ENCODE assay signal across 8 cellular contexts in the genomic region with DNA sequence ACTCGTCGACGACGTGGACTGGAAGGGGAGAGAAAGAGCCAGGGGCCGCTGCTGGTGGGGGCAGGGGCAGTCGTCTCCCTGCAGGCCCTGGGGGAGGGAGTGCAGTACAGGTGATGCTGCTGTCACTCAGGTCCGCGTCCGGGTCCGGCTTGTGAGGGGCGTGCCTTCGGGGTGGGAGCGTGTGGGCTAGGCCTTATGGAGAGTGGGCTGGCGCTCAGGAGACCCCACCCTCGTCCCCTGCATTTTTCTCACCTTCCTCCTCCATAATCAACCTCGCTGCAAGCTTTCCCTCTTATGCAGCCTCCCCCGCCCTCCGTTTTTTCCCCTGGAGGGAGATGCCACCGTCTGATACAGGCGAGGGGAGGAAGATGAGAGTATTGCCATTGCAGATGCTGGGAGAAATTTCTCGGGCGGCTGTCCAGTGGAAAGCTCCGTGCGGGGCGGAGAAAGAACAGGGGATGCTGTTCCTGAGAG. TPM values are rescaled to one million over a fixed set of nuclear protein-coding genes. Genes with fewer than 3 reads are reported as not detected.
A peak's percentile ranks its signal among the peaks of the same experiment; 100 is the strongest.
DNase-seq lines count a peak whose midpoint lies in the region; ATAC-seq and TF ChIP-seq lines count a peak whose summit lies in the region.

No MANE protein-coding gene starts in this region.

- H3K27me3 ChIP-seq in liver (ENCODE audit: control insufficient read depth in 4 of 4, insufficient read depth in 4 of 4, low read length in 3 of 4): no peaks in the 10 kb centered on the region

- H3K27ac ChIP-seq in cingulate gyrus (ENCODE audit: low read depth, low read length): peak overlapping the region; percentile 91
- peak overlapping the region; percentile 93 to 94 for H3K27ac ChIP-seq in liver (ENCODE audit: low read depth in 1 of 2, low read length in 2 of 2)

- peak; percentile 49 for ATAC-seq in GM18511 (IDR thresholded peaks at IDR 0.05; ENCODE audit: unreplicated experiment)
- ATAC-seq in HG03045 (IDR thresholded peaks at IDR 0.05; ENCODE audit: unreplicated experiment): peak; percentile 41

- H3K36me3 ChIP-seq in liver (ENCODE audit: control insufficient read depth in 4 of 4, insufficient read depth in 3 of 4, low read depth in 1 of 4, low read length in 3 of 4): no peaks in the 10 kb centered on the region

- peak overlapping the region; percentile 69 to 97 (median 80) for H3K4me3 ChIP-seq in liver (ENCODE audit: low read depth in 1 of 3, low read length in 3 of 3)

- TF ChIP-seq RAD21 in liver (IDR thresholded peaks at IDR 0.05): no peak

- peak overlapping the region; percentile 73 to 75 for H3K9ac ChIP-seq in liver (ENCODE audit: low read depth in 1 of 2, low read length in 2 of 2)

- under 1% methylated on average over 25 of the region's 25 CpGs for WGBS in liver

- DNase-seq in 8988T (peak; percentile 66), NCI-H2171 treated with DMSO at 0.1 percent for 48 hours (lab: John Stamatoyannopoulos, UW) (peak; percentile 74)
- peak; percentile 63 for DNase-seq in activated CD4-positive, CD25-positive, alpha-beta regulatory T cell treated with anti-CD3 and anti-CD28 coated beads, Interleukin-2, amount 50 U/mL, for 72 hours
- peak; percentile 14 to 18 (median 17) for DNase-seq in stimulated activated CD4-positive, alpha-beta T cell treated with anti-CD3 and anti-CD28 coated beads, TNF-alpha, amount 100 ng/mL, for 4 hours (ENCODE audit: low read depth in 3 of 3)

- no peaks in the 10 kb centered on the region for H3K9me3 ChIP-seq in liver (ENCODE audit: control insufficient read depth in 4 of 4, low read length in 3 of 4)

- peaks cover 7 to 36% (median 30%) of the 10 kb centered on the region in 4 donors for H3K4me1 ChIP-seq in liver (ENCODE audit: control insufficient read depth in 4 of 4, insufficient read depth in 4 of 4, low read length in 3 of 4)

- TF ChIP-seq CTCF in liver (IDR thresholded peaks at IDR 0.05; ENCODE audit: low read depth, low read length, missing input control): no peak

TF ChIP-seq in liver, 16 proteins besides CTCF, POLR2A, EP300 and RAD21:
- TF ChIP-seq, protein P1, sequence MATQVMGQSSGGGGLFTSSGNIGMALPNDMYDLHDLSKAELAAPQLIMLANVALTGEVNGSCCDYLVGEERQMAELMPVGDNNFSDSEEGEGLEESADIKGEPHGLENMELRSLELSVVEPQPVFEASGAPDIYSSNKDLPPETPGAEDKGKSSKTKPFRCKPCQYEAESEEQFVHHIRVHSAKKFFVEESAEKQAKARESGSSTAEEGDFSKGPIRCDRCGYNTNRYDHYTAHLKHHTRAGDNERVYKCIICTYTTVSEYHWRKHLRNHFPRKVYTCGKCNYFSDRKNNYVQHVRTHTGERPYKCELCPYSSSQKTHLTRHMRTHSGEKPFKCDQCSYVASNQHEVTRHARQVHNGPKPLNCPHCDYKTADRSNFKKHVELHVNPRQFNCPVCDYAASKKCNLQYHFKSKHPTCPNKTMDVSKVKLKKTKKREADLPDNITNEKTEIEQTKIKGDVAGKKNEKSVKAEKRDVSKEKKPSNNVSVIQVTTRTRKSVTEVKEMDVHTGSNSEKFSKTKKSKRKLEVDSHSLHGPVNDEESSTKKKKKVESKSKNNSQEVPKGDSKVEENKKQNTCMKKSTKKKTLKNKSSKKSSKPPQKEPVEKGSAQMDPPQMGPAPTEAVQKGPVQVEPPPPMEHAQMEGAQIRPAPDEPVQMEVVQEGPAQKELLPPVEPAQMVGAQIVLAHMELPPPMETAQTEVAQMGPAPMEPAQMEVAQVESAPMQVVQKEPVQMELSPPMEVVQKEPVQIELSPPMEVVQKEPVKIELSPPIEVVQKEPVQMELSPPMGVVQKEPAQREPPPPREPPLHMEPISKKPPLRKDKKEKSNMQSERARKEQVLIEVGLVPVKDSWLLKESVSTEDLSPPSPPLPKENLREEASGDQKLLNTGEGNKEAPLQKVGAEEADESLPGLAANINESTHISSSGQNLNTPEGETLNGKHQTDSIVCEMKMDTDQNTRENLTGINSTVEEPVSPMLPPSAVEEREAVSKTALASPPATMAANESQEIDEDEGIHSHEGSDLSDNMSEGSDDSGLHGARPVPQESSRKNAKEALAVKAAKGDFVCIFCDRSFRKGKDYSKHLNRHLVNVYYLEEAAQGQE (IDR thresholded peaks at IDR 0.05): peak; percentile 65
- TF ChIP-seq YY1 (IDR thresholded peaks at IDR 0.05): no peak
- TF ChIP-seq FOXA1 (IDR thresholded peaks at IDR 0.05): no peak
- TF ChIP-seq SP1 (IDR thresholded peaks at IDR 0.05): no peak

RNA-seq across cellular contexts. Expression of gene PCMT1, which starts 0.6 kb away (rescaled TPM):
- 10 to 100 TPM; 72.7 to 77.2 TPM for total RNA-seq in liver
- 10 to 100 TPM; 56.8 to 78.8 TPM for polyA plus RNA-seq in liver

RNA-seq across cellular contexts. Expression of gene NUP43, which starts 3.8 kb away (rescaled TPM):
- 10 to 100 TPM; 16.2 to 18.5 TPM for total RNA-seq in liver
- polyA plus RNA-seq in liver: 1 to 10 TPM; 3.2 to 4.6 TPM

RNA-seq across cellular contexts. Expression of gene LATS1, which starts 32.3 kb away (rescaled TPM):
- 1 to 10 TPM; 8.3 to 9.2 TPM for total RNA-seq in liver
- 1 to 10 TPM; 2.7 to 2.8 TPM for polyA plus RNA-seq in liver

Comparison
In these comparisons a context has a peak if more than half of its experiments do, and no peak if none do; other contexts are left out.
1. Peak in every context shown above with its lines: DNase-seq, ATAC-seq, H3K4me3 ChIP-seq and H3K27ac ChIP-seq.
2. DNase-seq: peak in every context shown above with its lines; median percentile 74 in NCI-H2171 treated with DMSO at 0.1 percent for 48 hours; 66 in 8988T; 63 in activated CD4-positive, CD25-positive, alpha-beta regulatory T cell treated with anti-CD3 and anti-CD28 coated beads, Interleukin-2, amount 50 U/mL, for 72 hours; 17 in stimulated activated CD4-positive, alpha-beta T cell treated with anti-CD3 and anti-CD28 coated beads, TNF-alpha, amount 100 ng/mL, for 4 hours.